ENCODE assay signal across 24 cellular contexts in the genomic region with DNA sequence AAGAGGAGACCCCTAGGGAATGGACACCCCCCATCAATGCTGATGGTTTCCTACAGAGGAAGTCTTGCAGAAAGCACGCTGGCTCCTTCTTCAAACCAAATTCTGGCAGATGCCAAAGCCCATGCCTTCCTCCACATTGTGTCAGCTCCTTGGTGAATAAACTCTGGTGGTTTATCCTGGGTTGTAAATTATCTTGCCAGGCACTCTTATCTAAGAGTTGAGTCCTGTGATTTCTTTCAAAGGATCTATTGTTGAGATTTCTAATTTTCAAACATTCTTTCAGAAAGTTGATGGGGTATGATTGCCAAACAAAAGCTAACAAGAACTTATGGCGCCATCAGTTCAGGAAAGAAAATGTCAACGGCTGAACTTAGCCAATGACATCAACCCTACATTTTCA.
DNase-seq lines count a peak whose midpoint lies in the region; ATAC-seq, FAIRE-seq and TF ChIP-seq lines count a peak whose summit lies in the region.
"Had no signal": no experiment of that assay in that cellular context is flagged by ENCODE, and none has a peak within 500 bp of the region (broad histone marks: within the 10 kb centered on the region; RNA-seq: fewer than 3 reads in every experiment).

No MANE protein-coding gene starts in this region.

- TF ChIP-seq RAD21 in neural cell (conservative IDR thresholded peaks at IDR 0.05) = no peak

- peak; percentile 8 for DNase-seq in COLO829 (ENCODE audit: low spot score)
- no peak for DNase-seq in body of pancreas
- no peak for DNase-seq in pancreas
- no peak for DNase-seq in RWPE1 (ENCODE audit: low spot score)
- no peak for DNase-seq in NCI-H128 (lab: John Stamatoyannopoulos, UW; ENCODE audit: unreplicated experiment)
- DNase-seq in activated CD4-positive, alpha-beta T cell treated with anti-CD3 and anti-CD28 coated beads for 36 hours = no peak
- DNase-seq: ACHN; BE2C; C1 segment of cervical spinal cord; Caco-2; Calu3; CD4-positive, alpha-beta memory T cell; CD4-positive, CD25-positive, alpha-beta regulatory T cell; CD8-positive, alpha-beta memory T cell; DMS79 treated with DMSO at 0.1 percent for 48 hours; GF-D8 had no signal

- H3K9ac ChIP-seq in neural cell (ENCODE audit: low read length) = peak overlapping the region; percentile 59
- H3K9ac ChIP-seq: BLaER1 had no signal

- H2AFZ ChIP-seq in neural cell (ENCODE audit: low read depth, low read length) = no peak overlapping the region

- no peaks in the 10 kb centered on the region for H3K79me2 ChIP-seq in neural cell (replicated peaks; ENCODE audit: insufficient read depth, low read length)

- TF ChIP-seq CTCF in body of pancreas (IDR thresholded peaks at IDR 0.05) (no peak), neural cell (IDR thresholded peaks at IDR 0.05; ENCODE audit: poor library complexity, severe bottlenecking) (no peak), pancreas (IDR thresholded peaks at IDR 0.05) (no peak), RWPE1 (conservative IDR thresholded peaks at IDR 0.05; ENCODE audit: low read depth) (no peak)

- 43 to 63% methylated on average over 3 of the region's 3 CpGs for WGBS in body of pancreas, 2 donors
- WGBS in pancreas, 2 donors = 51 to 54% methylated on average over 3 of the region's 3 CpGs

- no peak overlapping the region for H3K4me3 Mint-ChIP-seq in activated CD4-positive, alpha-beta T cell treated with anti-CD3 and anti-CD28 coated beads for 36 hours
- H3K4me3 Mint-ChIP-seq: CD4-positive, alpha-beta memory T cell; CD4-positive, CD25-positive, alpha-beta regulatory T cell; CD8-positive, alpha-beta memory T cell had no signal

- FAIRE-seq in pancreas (lab: Jason Lieb, UNC) = no peak
- FAIRE-seq: A204.1, D721Med, G401.6, GM12891 had no signal

- H3K27me3 ChIP-seq in body of pancreas (no peaks in the 10 kb centered on the region), neural cell (ENCODE audit: insufficient read depth, low read depth, low read length) (no peaks in the 10 kb centered on the region), pancreas (no peaks in the 10 kb centered on the region)
- H3K27me3 ChIP-seq: BE2C, BLaER1 had no signal

- H3K36me3 ChIP-seq in body of pancreas (replicated peaks in 1 of 2; ENCODE audit: insufficient read depth in 1 of 2, low read depth in 2 of 2) (no peaks in the 10 kb centered on the region), neural cell (ENCODE audit: insufficient read depth, low read length) (no peaks in the 10 kb centered on the region), pancreas (no peaks in the 10 kb centered on the region)
- H3K36me3 ChIP-seq: BE2C, BLaER1 had no signal

- H4K20me1 ChIP-seq in neural cell (ENCODE audit: insufficient read depth) = no peaks in the 10 kb centered on the region
- H4K20me1 ChIP-seq: BLaER1 had no signal

- peaks cover 3% of the 10 kb centered on the region for H3F3A ChIP-seq in neural cell (ENCODE audit: insufficient read depth, low read length, poor library complexity, severe bottlenecking)

- no peak for TF ChIP-seq POLR2A in body of pancreas (IDR thresholded peaks at IDR 0.05)

- peaks cover 13% of the 10 kb centered on the region for H3K4me1 ChIP-seq in body of pancreas
- no peaks in the 10 kb centered on the region for H3K4me1 ChIP-seq in pancreas
- H3K4me1 ChIP-seq: BLaER1 had no signal

- H3K27ac ChIP-seq in body of pancreas (peak overlapping the region; percentile 62 to 75 (median 69)), neural cell (ENCODE audit: low read length) (peak overlapping the region; percentile 72), pancreas (peak overlapping the region; percentile 22 to 60 (median 35)), RWPE1 (no peak overlapping the region)
- H3K27ac ChIP-seq: 22Rv1, BLaER1 had no signal

- peaks cover 9% of the 10 kb centered on the region for H3K27me3 Mint-ChIP-seq in activated CD4-positive, alpha-beta T cell treated with anti-CD3 and anti-CD28 coated beads for 36 hours

- no peaks in the 10 kb centered on the region for H3K36me3 Mint-ChIP-seq in activated CD4-positive, alpha-beta T cell treated with anti-CD3 and anti-CD28 coated beads for 36 hours (ENCODE audit: low read depth)
- H3K36me3 Mint-ChIP-seq: CD14-positive monocyte; CD4-positive, alpha-beta memory T cell; CD4-positive, CD25-positive, alpha-beta regulatory T cell; CD8-positive, alpha-beta memory T cell had no signal

- intact Hi-C loops in body of pancreas (cut with DNase I) = no loop called here
- intact Hi-C loops in pancreas (cut with DNase I) = no loop called here
- intact Hi-C loops in activated CD4-positive, alpha-beta T cell treated with anti-CD3 and anti-CD28 coated beads for 36 hours (cut with DNase I, micrococcal nuclease) = no loop called here

- no peak overlapping the region for H3K27ac Mint-ChIP-seq in activated CD4-positive, alpha-beta T cell treated with anti-CD3 and anti-CD28 coated beads for 36 hours
- H3K27ac Mint-ChIP-seq: CD14-positive monocyte; CD4-positive, alpha-beta memory T cell; CD4-positive, CD25-positive, alpha-beta regulatory T cell; CD8-positive, alpha-beta memory T cell had no signal

- H3K9me3 Mint-ChIP-seq in activated CD4-positive, alpha-beta T cell treated with anti-CD3 and anti-CD28 coated beads for 36 hours (ENCODE audit: low read depth) = no peaks in the 10 kb centered on the region
- H3K9me3 Mint-ChIP-seq: CD14-positive monocyte had no signal

- CTCF ChIA-PET in RWPE1 (lab: Yijun Ruan, JAX) = interaction anchor here (0.6 kb wide), 2 partner anchors 81 to 1079 kb away, joined by 3 read pairs; no protein-coding TSS in a partner anchor
- CTCF ChIA-PET in activated CD4-positive, alpha-beta T cell treated with anti-CD3 and anti-CD28 coated beads for 36 hours (lab: Charles Lee) = no interaction called here

- H3K4me3 ChIP-seq in body of pancreas = no peak overlapping the region
- no peak overlapping the region for H3K4me3 ChIP-seq in neural cell (ENCODE audit: low read length)
- no peak overlapping the region for H3K4me3 ChIP-seq in pancreas
- H3K4me3 ChIP-seq: BLaER1 had no signal

- ATAC-seq in body of pancreas (peak; percentile 54), pancreas (peak in 3 of 4 donors; percentile 57 to 63 (median 61))
- ATAC-seq in activated CD4-positive, alpha-beta T cell treated with anti-CD3 and anti-CD28 coated beads for 36 hours = no peak

- POLR2A ChIA-PET in RWPE1 (lab: Yijun Ruan, JAX; ENCODE audit: low non-redundant PET) = no interaction called here
- POLR2A ChIA-PET in activated CD4-positive, alpha-beta T cell treated with anti-CD3 and anti-CD28 coated beads for 36 hours (lab: Charles Lee) = no interaction called here

- no peaks in the 10 kb centered on the region for H3K9me2 ChIP-seq in neural cell (ENCODE audit: insufficient read depth, low read length)

- H3K9me3 ChIP-seq in body of pancreas (no peaks in the 10 kb centered on the region), neural cell (ENCODE audit: low read length) (no peaks in the 10 kb centered on the region), pancreas (no peaks in the 10 kb centered on the region)
- H3K9me3 ChIP-seq: BLaER1, Caco-2 had no signal

- H3K4me1 Mint-ChIP-seq in activated CD4-positive, alpha-beta T cell treated with anti-CD3 and anti-CD28 coated beads for 36 hours = no peaks in the 10 kb centered on the region
- H3K4me1 Mint-ChIP-seq: CD14-positive monocyte; CD4-positive, alpha-beta memory T cell; CD4-positive, CD25-positive, alpha-beta regulatory T cell; CD8-positive, alpha-beta memory T cell had no signal

- TF ChIP-seq EP300 in neural cell (conservative IDR thresholded peaks at IDR 0.05; ENCODE audit: poor library complexity, severe bottlenecking) = no peak

- no peak overlapping the region for H3K4me2 ChIP-seq in neural cell (ENCODE audit: low read length)
- H3K4me2 ChIP-seq: BLaER1 had no signal

TF ChIP-seq in neural cell, 6 proteins besides CTCF, POLR2A, EP300 and RAD21:
- TF ChIP-seq EZH2 (IDR thresholded peaks at IDR 0.05; ENCODE audit: borderline replicate concordance, insufficient read depth, low read length, poor library complexity, severe bottlenecking) (no peak), POLR2AphosphoS5 (IDR thresholded peaks at IDR 0.05) (no peak), MXI1 (conservative IDR thresholded peaks at IDR 0.05; ENCODE audit: poor library complexity, severe bottlenecking) (no peak)
- TF ChIP-seq, protein P1, sequence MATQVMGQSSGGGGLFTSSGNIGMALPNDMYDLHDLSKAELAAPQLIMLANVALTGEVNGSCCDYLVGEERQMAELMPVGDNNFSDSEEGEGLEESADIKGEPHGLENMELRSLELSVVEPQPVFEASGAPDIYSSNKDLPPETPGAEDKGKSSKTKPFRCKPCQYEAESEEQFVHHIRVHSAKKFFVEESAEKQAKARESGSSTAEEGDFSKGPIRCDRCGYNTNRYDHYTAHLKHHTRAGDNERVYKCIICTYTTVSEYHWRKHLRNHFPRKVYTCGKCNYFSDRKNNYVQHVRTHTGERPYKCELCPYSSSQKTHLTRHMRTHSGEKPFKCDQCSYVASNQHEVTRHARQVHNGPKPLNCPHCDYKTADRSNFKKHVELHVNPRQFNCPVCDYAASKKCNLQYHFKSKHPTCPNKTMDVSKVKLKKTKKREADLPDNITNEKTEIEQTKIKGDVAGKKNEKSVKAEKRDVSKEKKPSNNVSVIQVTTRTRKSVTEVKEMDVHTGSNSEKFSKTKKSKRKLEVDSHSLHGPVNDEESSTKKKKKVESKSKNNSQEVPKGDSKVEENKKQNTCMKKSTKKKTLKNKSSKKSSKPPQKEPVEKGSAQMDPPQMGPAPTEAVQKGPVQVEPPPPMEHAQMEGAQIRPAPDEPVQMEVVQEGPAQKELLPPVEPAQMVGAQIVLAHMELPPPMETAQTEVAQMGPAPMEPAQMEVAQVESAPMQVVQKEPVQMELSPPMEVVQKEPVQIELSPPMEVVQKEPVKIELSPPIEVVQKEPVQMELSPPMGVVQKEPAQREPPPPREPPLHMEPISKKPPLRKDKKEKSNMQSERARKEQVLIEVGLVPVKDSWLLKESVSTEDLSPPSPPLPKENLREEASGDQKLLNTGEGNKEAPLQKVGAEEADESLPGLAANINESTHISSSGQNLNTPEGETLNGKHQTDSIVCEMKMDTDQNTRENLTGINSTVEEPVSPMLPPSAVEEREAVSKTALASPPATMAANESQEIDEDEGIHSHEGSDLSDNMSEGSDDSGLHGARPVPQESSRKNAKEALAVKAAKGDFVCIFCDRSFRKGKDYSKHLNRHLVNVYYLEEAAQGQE (IDR thresholded peaks at IDR 0.05; ENCODE audit: borderline replicate concordance) = no peak
